ENCODE assay signal across 8 cellular contexts in the genomic region with DNA sequence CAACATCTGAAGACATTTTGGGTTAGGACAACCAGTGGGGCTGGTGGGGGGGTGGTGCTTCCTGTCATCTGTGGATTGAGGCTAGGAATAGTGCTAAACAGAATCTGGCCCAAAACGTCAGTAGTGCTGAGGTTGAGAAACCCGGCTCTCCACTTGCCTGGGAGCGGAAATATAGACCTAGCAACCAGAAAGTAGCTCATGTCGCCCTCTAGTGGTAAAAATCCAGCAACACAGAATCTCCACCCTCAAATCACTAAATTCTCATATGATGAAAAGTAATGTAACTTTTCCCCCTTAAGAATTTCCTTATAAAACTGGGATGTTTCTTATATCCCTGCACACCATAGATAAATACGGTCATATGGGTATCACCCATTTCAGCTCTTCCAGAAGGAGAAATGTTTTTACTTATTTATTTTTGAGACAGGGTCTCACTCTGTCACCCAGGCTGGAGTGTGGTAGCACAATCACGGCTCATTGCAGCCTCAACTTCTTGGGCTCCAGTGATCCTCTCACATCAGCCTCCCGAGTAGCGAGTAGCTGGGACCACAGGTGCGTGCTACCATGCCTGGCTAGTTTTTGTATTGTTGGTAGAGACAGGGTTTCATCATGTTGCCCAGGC. TPM values are rescaled to one million over a fixed set of nuclear protein-coding genes. Genes with fewer than 3 reads are reported as not detected.
DNase-seq lines count a peak whose midpoint lies in the region; ATAC-seq, FAIRE-seq and TF ChIP-seq lines count a peak whose summit lies in the region.

No MANE protein-coding gene starts in this region.

- H3K27ac Mint-ChIP-seq in immature natural killer cell, result peak overlapping the region; percentile 84 to 91 (median 86)

- H3K4me3 Mint-ChIP-seq in immature natural killer cell, result peak overlapping the region in 4 of 5 donors; percentile 33 to 49 (median 41)

- H3K4me1 Mint-ChIP-seq in immature natural killer cell, result peaks cover 57 to 75% of the 10 kb centered on the region in 2 donors

- CTCF ChIA-PET in A673 (lab: Charles Lee), result interaction anchor here (0.5 to 2.4 kb wide), 5 partner anchors 15 to 423 kb away, joined by 3 to 16 read pairs (median 5); no protein-coding TSS in a partner anchor

- DNase-seq in A673 (ENCODE audit: low spot score), result peak; percentile 82
- DNase-seq in NCI-H1930 (lab: John Stamatoyannopoulos, UW), result peak; percentile 44 to 57
- DNase-seq in brain microvascular endothelial cell, result peak; percentile 82
- DNase-seq in immature natural killer cell, result peak; percentile 83 to 87 (median 87)
- DNase-seq in stimulated activated CD4-positive, alpha-beta T cell treated with anti-CD3 and anti-CD28 coated beads, Interleukin-15, amount 100 ng/mL, for 1 hour (ENCODE audit: low read depth in 1 of 2, low spot score in 1 of 2), result peak; percentile 22 to 35

- no peaks in the 10 kb centered on the region for H3K9me3 Mint-ChIP-seq in immature natural killer cell

- H3K9me3 ChIP-seq in A673 (ENCODE audit: low read depth, low read length, poor library complexity, severe bottlenecking), result no peaks in the 10 kb centered on the region

- peak; percentile 68 for FAIRE-seq in TTC549 (lab: Jason Lieb, UNC)

- POLR2A ChIA-PET in A673 (lab: Charles Lee; ENCODE audit: low non-redundant PET), result no interaction called here

- ATAC-seq in GM18505 (IDR thresholded peaks at IDR 0.05; ENCODE audit: unreplicated experiment) (peak; percentile 75), HG02981 (IDR thresholded peaks at IDR 0.05; ENCODE audit: unreplicated experiment) (peak; percentile 82)

- no peak for TF ChIP-seq POLR2A in GM18505 (IDR thresholded peaks at IDR 0.05; ENCODE audit: borderline replicate concordance, extremely low read depth, insufficient read depth, insufficient read length)

- in situ Hi-C loops in brain microvascular endothelial cell (cut with HindIII; ENCODE audit: low pct_ligation_motif_present, low sequenced_read_pairs), result no loop called here

- TF ChIP-seq CTCF in A673 (conservative IDR thresholded peaks at IDR 0.05; ENCODE audit: low read depth, low read length) (peak; percentile 87), brain microvascular endothelial cell (IDR thresholded peaks at IDR 0.05; ENCODE audit: low read depth, low read length, missing control alignments) (peak; percentile 75)

- H3K27ac ChIP-seq in A673 (ENCODE audit: low read depth, low read length, poor library complexity, severe bottlenecking) (no peak overlapping the region), brain microvascular endothelial cell (no peak overlapping the region)

- H3K4me1 ChIP-seq in A673 (ENCODE audit: insufficient read depth, low read length, poor library complexity, severe bottlenecking), result peaks cover 3% of the 10 kb centered on the region

- H3K4me3 ChIP-seq in A673 (ENCODE audit: low read depth, low read length, poor library complexity, severe bottlenecking) (no peak overlapping the region), brain microvascular endothelial cell (ENCODE audit: low read depth, low read length) (no peak overlapping the region)

- H3K36me3 Mint-ChIP-seq in immature natural killer cell, result peaks cover 19 to 65% (median 41%) of the 10 kb centered on the region in 3 donors

- BruUV-seq in A673 (replicated peaks; lab: Mats Ljungman, UMichigan), result no TSS peak

- intact Hi-C loops in A673 (cut with micrococcal nuclease; ENCODE audit: unreplicated experiment), result loop anchor here (1.0 to 2.0 kb wide), 2 partner anchors 58 to 188 kb away; no protein-coding TSS in a partner anchor

- H3K27me3 Mint-ChIP-seq in immature natural killer cell (ENCODE audit: low read depth in 3 of 3), result peaks cover 13 to 29% (median 20%) of the 10 kb centered on the region in 3 donors

- H3K27me3 ChIP-seq in A673 (replicated peaks; ENCODE audit: insufficient read depth, low read depth, low read length, poor library complexity) (no peaks in the 10 kb centered on the region), brain microvascular endothelial cell (replicated peaks) (no peaks in the 10 kb centered on the region)

- H3K36me3 ChIP-seq in A673 (ENCODE audit: insufficient read depth, low read length, poor library complexity, severe bottlenecking), result peaks cover 6% of the 10 kb centered on the region
- peaks cover 51% of the 10 kb centered on the region for H3K36me3 ChIP-seq in brain microvascular endothelial cell (replicated peaks)

RNA-seq across cellular contexts. Expression of a gene that starts 34.4 kb away (rescaled TPM):
- 16.9 and 17.2 TPM in 2 replicates for total RNA-seq in A673 (2021)
- 100 to 1,000 TPM in 1 of 3 donors, 10 to 100 TPM in 2; 69.4 to 121 (median 74.5) TPM for polyA plus RNA-seq in immature natural killer cell

RNA-seq across cellular contexts. Expression of a gene that starts 39.3 kb away (rescaled TPM):
- total RNA-seq in A673 (2021), result 35.3 and 36.5 TPM in 2 replicates
- under 1 TPM in 2 of 3 donors, not detected in 1; 0.21 to 0.40 TPM for polyA plus RNA-seq in immature natural killer cell

Comparison
In these comparisons a context has a peak if more than half of its experiments do, and no peak if none do; other contexts are left out.
1. DNase-seq: peak in every context shown above with its lines; median percentile 87 in immature natural killer cell; 82 in A673; 82 in brain microvascular endothelial cell; 50 in NCI-H1930; 28 in stimulated activated CD4-positive, alpha-beta T cell treated with anti-CD3 and anti-CD28 coated beads, Interleukin-15, amount 100 ng/mL, for 1 hour.